8 cellular contexts compared by ENCODE assay signal in the genomic region with DNA sequence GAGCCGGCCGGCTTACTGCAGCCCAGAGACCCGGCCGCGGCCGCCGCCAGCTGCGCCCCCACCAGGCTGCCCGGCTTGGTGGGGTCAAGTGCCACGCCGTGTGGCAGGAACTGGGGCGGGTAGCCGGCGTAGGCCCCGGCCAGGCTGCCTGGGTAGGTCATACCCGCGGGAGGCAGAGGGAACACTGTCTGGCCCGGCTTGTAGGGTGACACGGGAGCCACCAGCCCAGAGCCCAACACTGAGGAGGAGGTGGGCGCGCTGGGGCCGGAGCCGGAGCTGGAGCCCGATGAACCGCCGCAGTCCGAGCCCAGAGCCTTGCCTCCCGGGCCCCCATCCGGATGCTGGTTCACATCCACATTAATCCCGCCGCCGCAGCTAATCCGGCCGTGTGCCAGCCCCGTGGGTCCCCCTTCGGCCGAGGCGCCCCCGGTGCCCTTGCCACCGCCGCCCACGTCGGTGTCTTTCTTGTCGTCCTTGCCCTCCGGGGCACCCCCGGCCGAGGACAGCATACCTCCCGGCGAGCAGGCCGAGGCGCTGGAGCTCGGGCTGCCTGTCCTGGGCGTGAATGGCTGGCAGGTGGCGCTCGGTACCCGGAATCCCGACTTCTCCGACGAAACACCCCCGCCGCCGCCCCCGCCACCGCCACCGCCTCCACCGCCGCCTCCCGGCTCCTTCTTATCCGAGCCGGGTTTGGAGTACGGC. TPM values are rescaled to one million over a fixed set of nuclear protein-coding genes. Genes with fewer than 3 reads are reported as not detected.
A peak's percentile ranks its signal among the peaks of the same experiment; 100 is the strongest.
DNase-seq lines count a peak whose midpoint lies in the region; TF ChIP-seq lines count a peak whose summit lies in the region.

No MANE protein-coding gene starts in this region.

- peak overlapping the region; percentile 93 for H3K27ac ChIP-seq in epithelial cell of prostate

- no peak overlapping the region for H3K4me3 ChIP-seq in GM12864 (ENCODE audit: low read depth, low read length)

- DNase-seq in 8988T = peak; percentile 93
- DNase-seq in GM12864 (ENCODE audit: low read depth) = no peak
- peak; percentile 10 for DNase-seq in NCI-H128 (lab: John Stamatoyannopoulos, UW; ENCODE audit: unreplicated experiment)
- peak; percentile 39 to 47 for DNase-seq in activated CD4-positive, alpha-beta T cell treated with anti-CD3 and anti-CD28 coated beads, Interleukin-2, amount 50 U/mL, for 4 hours
- no peak for DNase-seq in epithelial cell of prostate (ENCODE audit: low read depth, low spot score)
- DNase-seq in mesenteric fat pad (ENCODE audit: low spot score) = peak; percentile 94
- peak; percentile 60 for DNase-seq in superior temporal gyrus (ENCODE audit: extremely low spot score)
- no peak for DNase-seq in NCI-H187 treated with DMSO at 0.1 percent for 48 hours (lab: John Stamatoyannopoulos, UW)

- peak; percentile 32 for TF ChIP-seq CTCF in GM12864 (IDR thresholded peaks at IDR 0.05; ENCODE audit: low read depth, low read length, missing control alignments)

RNA-seq across cellular contexts. Expression of gene ZNF503, which starts 2.0 kb away (rescaled TPM):
- total RNA-seq in mesenteric fat pad = 16.8 TPM

RNA-seq across cellular contexts. Expression of gene LRMDA, which starts 31.8 kb away (rescaled TPM):
- total RNA-seq in mesenteric fat pad = 26.6 TPM

Comparison
In these comparisons a context has a peak if more than half of its experiments do, and no peak if none do; other contexts are left out.
1. DNase-seq: peak in 8988T (single experiment), NCI-H128 (single experiment), activated CD4-positive, alpha-beta T cell treated with anti-CD3 and anti-CD28 coated beads, Interleukin-2, amount 50 U/mL, for 4 hours (2 of 2), mesenteric fat pad (single experiment) and superior temporal gyrus (single experiment); none in GM12864 (single experiment), epithelial cell of prostate (single experiment) and NCI-H187 treated with DMSO at 0.1 percent for 48 hours (single experiment).